Comparison of ENCODE assay signal across 1 cellular context in genomic region chr9:70006299-70006698, GRCh38.
TF ChIP-seq lines count a peak whose summit lies in the region.

No MANE protein-coding gene starts in this region.

TF ChIP-seq in IMR-90, 13 proteins besides CTCF, POLR2A, EP300 and RAD21:
- no peak for TF ChIP-seq MAFK (IDR thresholded peaks at IDR 0.05; ENCODE audit: low read depth, low read length)
- no peak for TF ChIP-seq BHLHE40 (IDR thresholded peaks at IDR 0.05; ENCODE audit: low read depth, low read length)
- TF ChIP-seq MAZ (IDR thresholded peaks at IDR 0.05; ENCODE audit: borderline replicate concordance, low read depth, low read length) = no peak
- no peak for TF ChIP-seq ELK1 (IDR thresholded peaks at IDR 0.05; ENCODE audit: borderline replicate concordance, low read depth, low read length)
- TF ChIP-seq MXI1 (IDR thresholded peaks at IDR 0.05; ENCODE audit: borderline replicate concordance, low read depth, low read length) = no peak
